ENCODE assay signal across 8 cellular contexts in genomic region chr2:111898703-111899514, GRCh38. TPM values are rescaled to one million over a fixed set of nuclear protein-coding genes. Genes with fewer than 3 reads are reported as not detected.
DNase-seq lines count a peak whose midpoint lies in the region; ATAC-seq and TF ChIP-seq lines count a peak whose summit lies in the region.

No MANE protein-coding gene starts in this region.

- no peak for DNase-seq in AG10803 (ENCODE audit: low read depth)
- DNase-seq in WERI-Rb-1 = no peak
- no peak for DNase-seq in uterus
- no peak for DNase-seq in AG08396 (ENCODE audit: low spot score)

- WGBS in ectodermal cell, 2 experiments = 0 to 1% methylated on average over 70 of the region's 70 CpGs

- H3K36me3 ChIP-seq in WERI-Rb-1 (no peaks in the 10 kb centered on the region), ectodermal cell (ENCODE audit: control insufficient read depth, insufficient read depth, low read length) (no peaks in the 10 kb centered on the region), muscle layer of duodenum (ENCODE audit: control insufficient read depth in 1 of 2, insufficient read depth in 2 of 2, low read length in 2 of 2) (no peaks in the 10 kb centered on the region), uterus (no peaks in the 10 kb centered on the region)

- H3K4me1 ChIP-seq in ectodermal cell (ENCODE audit: control insufficient read depth, insufficient read depth, low read length) = peaks cover 5% of the 10 kb centered on the region
- H3K4me1 ChIP-seq in muscle layer of duodenum (ENCODE audit: control insufficient read depth in 1 of 2, insufficient read depth in 2 of 2, low read length in 2 of 2) = peaks cover 3 to 17% of the 10 kb centered on the region in 2 donors
- peaks cover 4 to 5% of the 10 kb centered on the region in 2 donors for H3K4me1 ChIP-seq in uterus

- H3K4me3 ChIP-seq in AG10803 (ENCODE audit: low read length) (peak overlapping the region; percentile 34), WERI-Rb-1 (ENCODE audit: low read depth, low read length) (peak overlapping the region; percentile 85), ectodermal cell (ENCODE audit: insufficient read depth, low read depth, low read length) (peak overlapping the region; percentile 56), muscle layer of duodenum (ENCODE audit: low read depth in 1 of 2, low read length in 2 of 2) (peak overlapping the region; percentile 70 to 93), uterus (peak overlapping the region; percentile 67 to 81)

- intact Hi-C loops in uterus (cut with DNase I; ENCODE audit: low total_unique reads) = loop anchor here (5.0 kb wide), 1 partner anchor 148 kb away; no protein-coding TSS in a partner anchor

- TF ChIP-seq POLR2A in uterus (IDR thresholded peaks at IDR 0.05) = no peak

- TF ChIP-seq CTCF in AG10803 (conservative IDR thresholded peaks at IDR 0.05; ENCODE audit: low read length) = no peak
- TF ChIP-seq CTCF in WERI-Rb-1 (IDR thresholded peaks at IDR 0.05; ENCODE audit: low read depth, low read length) = no peak
- no peak for TF ChIP-seq CTCF in uterus (IDR thresholded peaks at IDR 0.05)

- ATAC-seq in GM21423 (IDR thresholded peaks at IDR 0.05; ENCODE audit: unreplicated experiment) (peak; percentile 13), HG03378 (IDR thresholded peaks at IDR 0.05; ENCODE audit: unreplicated experiment) (no peak)

- peaks cover 16% of the 10 kb centered on the region for H3K27me3 ChIP-seq in WERI-Rb-1 (ENCODE audit: insufficient read depth, low read depth, severe bottlenecking)
- peaks cover 42% of the 10 kb centered on the region for H3K27me3 ChIP-seq in ectodermal cell (ENCODE audit: control insufficient read depth, insufficient read depth, low read length, poor library complexity, severe bottlenecking)
- H3K27me3 ChIP-seq in muscle layer of duodenum (ENCODE audit: low read depth, low read length) = no peaks in the 10 kb centered on the region
- no peaks in the 10 kb centered on the region for H3K27me3 ChIP-seq in uterus

- H3K27ac ChIP-seq in WERI-Rb-1 (peak overlapping the region; percentile 45; the same call in 1 of the 2 replicates), ectodermal cell (ENCODE audit: insufficient read depth, low read depth, low read length, poor library complexity, severe bottlenecking) (no peak overlapping the region), muscle layer of duodenum (ENCODE audit: low read length) (peak overlapping the region; percentile 56), uterus (peak overlapping the region; percentile 87 to 96)

- H3K9me3 ChIP-seq in WERI-Rb-1 (ENCODE audit: severe bottlenecking) (no peaks in the 10 kb centered on the region), ectodermal cell (ENCODE audit: control insufficient read depth, low read length) (no peaks in the 10 kb centered on the region), muscle layer of duodenum (ENCODE audit: control insufficient read depth in 1 of 2, low read length in 2 of 2) (no peaks in the 10 kb centered on the region), uterus (no peaks in the 10 kb centered on the region)

RNA-seq across cellular contexts. Expression of gene MERTK, which starts 0.5 kb away (rescaled TPM):
- polyA plus RNA-seq in ectodermal cell (2013, experiment 1 of 4) = 5.7 TPM
- 6.9 TPM for polyA plus RNA-seq in ectodermal cell (2013, experiment 2 of 4)
- polyA plus RNA-seq in ectodermal cell (2013, experiment 3 of 4) = 5.6 TPM
- polyA plus RNA-seq in ectodermal cell (2013, experiment 4 of 4) = 6.7 TPM
- 10 to 100 TPM; 10.6 to 36.6 (median 24.6) TPM for total RNA-seq in uterus

RNA-seq across cellular contexts. Expression of gene ANAPC1, which starts 14.9 kb away (rescaled TPM):
- polyA plus RNA-seq in ectodermal cell (2013, experiment 1 of 4) = 46.7 TPM
- 40.8 TPM for polyA plus RNA-seq in ectodermal cell (2013, experiment 2 of 4)
- 32.8 TPM for polyA plus RNA-seq in ectodermal cell (2013, experiment 3 of 4)
- polyA plus RNA-seq in ectodermal cell (2013, experiment 4 of 4) = 31.2 TPM
- 10 to 100 TPM in 3 of 4 donors, 1 to 10 TPM in 1; 6.8 to 70.4 (median 30.5) TPM for total RNA-seq in uterus

Comparison
In these comparisons a context has a peak if more than half of its experiments do, and no peak if none do; other contexts are left out.
1. H3K4me3 ChIP-seq: peak in every context shown above with its lines; median percentile 85 in WERI-Rb-1; 82 in muscle layer of duodenum; 74 in uterus; 56 in ectodermal cell; 34 in AG10803.